In genomic region chr3:29181872-29182271, GRCh38 we compare ENCODE assay signal across 25 cellular contexts.
"Had no signal": no experiment of that assay in that cellular context is flagged by ENCODE, and none has a peak within 500 bp of the region (broad histone marks: within the 10 kb centered on the region; RNA-seq: fewer than 3 reads in every experiment).

No MANE protein-coding gene starts in this region.

- H3K36me3 ChIP-seq: Peyer's patch had no signal

- ATAC-seq: activated CD8-positive, alpha-beta memory T cell treated with anti-CD3 and anti-CD28 coated beads, Interleukin-2, amount 10 ng/mL, durations not matched to agents 7 days and 5 days; activated naive CD4-positive, alpha-beta T cell treated with anti-CD3 and anti-CD28 coated beads, Interleukin-2, amount 50 U/mL, for 72 hours; activated naive CD8-positive, alpha-beta T cell treated with anti-CD3 and anti-CD28 coated beads, Interleukin-2, amount 50 U/mL, for 24 hours; K562; T-helper 17 cell had no signal

- H3K9me3 ChIP-seq: Peyer's patch had no signal

- H3K4me1 ChIP-seq: Peyer's patch had no signal

- H3K27me3 ChIP-seq: Peyer's patch had no signal

- H3K4me3 ChIP-seq: K562, Peyer's patch had no signal

- DNase-seq: activated B cell treated with CpG ODN at 0.5 μM for 24 hours; activated CD4-positive, alpha-beta T cell treated with anti-CD3 and anti-CD28 coated beads for 1 hour; activated CD4-positive, alpha-beta T cell treated with anti-CD3 and anti-CD28 coated beads, Interleukin-2, amount 10 ng/mL, durations not matched to agents 24 days and 14 days; activated CD4-positive, alpha-beta T cell treated with anti-CD3 and anti-CD28 coated beads, Interleukin-2, amount 50 U/mL, for 48 hours; activated CD8-positive, alpha-beta memory T cell treated with anti-CD3 and anti-CD28 coated beads, Interleukin-2, amount 10 ng/mL, durations not matched to agents 7 days and 5 days; activated effector memory CD4-positive, alpha-beta T cell treated with anti-CD3 and anti-CD28 coated beads, Interleukin-2, amount 50 U/mL, for 16 hours; activated naive CD4-positive, alpha-beta T cell treated with Interleukin-2 at 50 U/mL for 16 hours; activated naive CD8-positive, alpha-beta T cell treated with anti-CD3 and anti-CD28 coated beads, Interleukin-2, amount 50 U/mL, for 24 hours; activated T-cell treated with anti-CD3 and anti-CD28 coated beads, Interleukin-2, amount 50 U/mL, for 24 hours; amygdala; Karpas-422; NCI-H1694; NCI-H2029; NCI-H2107; NCI-H2171 treated with DMSO at 0.1 percent for 48 hours; NCI-H226; NCI-H510A; NCI-H69; Peyer's patch; SHP77 treated with DMSO at 0.1 percent for 48 hours; T-helper 17 cell; T-helper 9 cell had no signal

- H3K27ac ChIP-seq: Peyer's patch, RWPE1 had no signal
